17 cellular contexts compared by ENCODE assay signal in the genomic region with DNA sequence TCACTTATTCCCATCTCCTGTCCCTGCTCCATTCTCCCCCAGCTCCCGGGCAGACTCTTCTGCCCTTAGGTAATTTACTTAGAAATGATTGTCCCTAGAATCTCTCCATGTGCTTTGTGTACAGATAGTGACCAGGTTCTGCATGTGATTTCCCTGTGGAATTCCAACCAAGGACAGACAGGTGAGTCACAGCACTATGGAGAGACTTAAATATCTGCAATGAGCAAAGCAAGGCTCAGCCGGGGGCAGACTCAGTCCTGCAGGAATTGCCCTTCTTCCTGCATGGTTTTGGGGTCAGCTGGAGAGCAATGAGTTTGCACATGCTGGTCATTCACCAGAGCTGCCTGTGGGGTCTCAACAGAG. TPM values are rescaled to one million over a fixed set of nuclear protein-coding genes. Genes with fewer than 3 reads are reported as not detected.
DNase-seq lines count a peak whose midpoint lies in the region; ATAC-seq, FAIRE-seq and TF ChIP-seq lines count a peak whose summit lies in the region.
"Had no signal": no experiment of that assay in that cellular context is flagged by ENCODE, and none has a peak within 500 bp of the region (broad histone marks: within the 10 kb centered on the region; RNA-seq: fewer than 3 reads in every experiment).

No MANE protein-coding gene starts in this region.

- no peaks in the 10 kb centered on the region for H3K9me2 ChIP-seq in SK-N-SH
- no peaks in the 10 kb centered on the region for H3K9me2 ChIP-seq in PC-3 (replicated peaks; ENCODE audit: low read length)

- FAIRE-seq in endothelial cell of umbilical vein (lab: Jason Lieb, UNC): no peak

- no peaks in the 10 kb centered on the region for H3K9me1 ChIP-seq in endothelial cell of umbilical vein (replicated peaks; ENCODE audit: control insufficient read depth, extremely low read depth, insufficient read depth, low read length)

- H3K4me2 ChIP-seq in SK-N-SH (no peak overlapping the region), PC-3 (ENCODE audit: low read length) (peak overlapping the region; percentile 63), endothelial cell of umbilical vein (ENCODE audit: insufficient read depth, low read length) (no peak overlapping the region)

- H3K27me3 ChIP-seq in SK-N-SH (ENCODE audit: insufficient read depth) (no peaks in the 10 kb centered on the region), PC-3 (ENCODE audit: low read length) (no peaks in the 10 kb centered on the region), endothelial cell of umbilical vein (ENCODE audit: control insufficient read depth in 2 of 2, insufficient read depth in 2 of 2, low read length in 2 of 2) (no peaks in the 10 kb centered on the region), sigmoid colon (no peaks in the 10 kb centered on the region)

- H3K9me3 ChIP-seq in SK-N-SH (no peaks in the 10 kb centered on the region), PC-3 (ENCODE audit: low read length) (peaks cover 5% of the 10 kb centered on the region), endothelial cell of umbilical vein (replicated peaks; ENCODE audit: control insufficient read depth, insufficient read depth, low read length) (no peaks in the 10 kb centered on the region), sigmoid colon (no peaks in the 10 kb centered on the region)
- H3K9me3 ChIP-seq: prostate gland had no signal

- TF ChIP-seq POLR2A in endothelial cell of umbilical vein (IDR thresholded peaks at IDR 0.05; ENCODE audit: low read depth, low read length) (no peak), sigmoid colon (IDR thresholded peaks at IDR 0.05) (no peak)

- no TSS peak for BruUV-seq in PC-3 (replicated peaks; lab: Mats Ljungman, UMichigan)
- no TSS peak for BruUV-seq in endothelial cell of umbilical vein (replicated peaks; lab: Mats Ljungman, UMichigan)

- H3K4me1 ChIP-seq in SK-N-SH (ENCODE audit: control insufficient read depth in 1 of 2, insufficient read depth in 2 of 2, low read depth in 1 of 2, low read length in 1 of 2) (peaks cover 6 to 32% of the 10 kb centered on the region in 2 experiments; a peak in 3 of 4 replicates), PC-3 (ENCODE audit: insufficient read depth, low read length) (peaks cover 53% of the 10 kb centered on the region), endothelial cell of umbilical vein (ENCODE audit: control insufficient read depth, extremely low read depth, insufficient read depth, low read length) (peaks cover 4% of the 10 kb centered on the region), sigmoid colon (peaks cover 0 to 15% (median 12%) of the 10 kb centered on the region in 4 donors)
- H3K4me1 ChIP-seq: prostate gland had no signal

- POLR2A ChIA-PET in SK-N-SH (lab: Yijun Ruan, JAX): no interaction called here
- POLR2A ChIA-PET in PC-3 (lab: Charles Lee; ENCODE audit: unreplicated experiment): interaction anchor here (0.6 to 0.9 kb wide), 3 partner anchors 38 to 1131 kb away, joined by 3 to 11 read pairs (median 3); no protein-coding TSS in a partner anchor
- POLR2A ChIA-PET in endothelial cell of umbilical vein (lab: Charles Lee): no interaction called here

- H3K4me3 ChIP-seq in SK-N-SH (ENCODE audit: low read depth in 2 of 2, low read length in 1 of 2): no peak overlapping the region
- H3K4me3 ChIP-seq in PC-3 (ENCODE audit: low read length): peak overlapping the region; percentile 24; the same call in 1 of the 2 replicates
- no peak overlapping the region for H3K4me3 ChIP-seq in endothelial cell of umbilical vein (replicated peaks in 1 of 3; ENCODE audit: insufficient read depth in 1 of 3, low read depth in 1 of 3, low read length in 3 of 3)
- H3K4me3 ChIP-seq in sigmoid colon: no peak overlapping the region
- H3K4me3 ChIP-seq: cardiac muscle cell, prostate gland had no signal

- H3K9ac ChIP-seq in SK-N-SH (no peak overlapping the region), PC-3 (ENCODE audit: low read length) (peak overlapping the region; percentile 60), endothelial cell of umbilical vein (replicated peaks; ENCODE audit: extremely low read depth, insufficient read depth, low read length) (no peak overlapping the region)

- 53% methylated on average over 2 of the region's 2 CpGs for WGBS in SK-N-SH (ENCODE audit: low lambda C conversion rate)
- 92 to 93% methylated on average over 2 of the region's 2 CpGs for WGBS in sigmoid colon, 2 donors

- CTCF ChIA-PET in SK-N-SH (lab: Yijun Ruan, JAX): interaction anchor here (0.6 to 18.4 kb wide), 12 partner anchors 7 to 368 kb away, joined by 3 to 568 read pairs (median 6); no protein-coding TSS in a partner anchor
- CTCF ChIA-PET in PC-3 (lab: Charles Lee): interaction anchor here (0.6 to 2.1 kb wide), 4 partner anchors 8 to 233 kb away, joined by 3 to 16 read pairs (median 4); no protein-coding TSS in a partner anchor
- CTCF ChIA-PET in endothelial cell of umbilical vein (lab: Charles Lee): interaction anchor here (0.7 to 3.4 kb wide), 4 partner anchors 8 to 235 kb away, joined by 3 to 29 read pairs (median 10); no protein-coding TSS in a partner anchor

- H2AFZ ChIP-seq in SK-N-SH (ENCODE audit: low read depth) (no peak overlapping the region), PC-3 (ENCODE audit: low read length) (no peak overlapping the region), endothelial cell of umbilical vein (ENCODE audit: low read depth, low read length) (no peak overlapping the region)

- DNase-seq in SK-N-SH (no peak), PC-3 (peak; percentile 98), endothelial cell of umbilical vein (ENCODE audit: low read depth, low spot score) (no peak), sigmoid colon (peak; percentile 0), hypothalamus (lab: John Stamatoyannopoulos, UW) (no peak)
- DNase-seq: activated CD4-positive, alpha-beta T cell treated with anti-CD3 and anti-CD28 coated beads, Interleukin-2, amount 50 U/mL, for 4 hours; activated T-cell treated with anti-CD3 and anti-CD28 coated beads, Interleukin-2, amount 50 U/mL, for 1 hour; CD4-positive, alpha-beta memory T cell; NCI-H187 treated with DMSO at 0.1 percent for 48 hours; NCI-H510A; stimulated activated naive CD8-positive, alpha-beta T cell treated with anti-CD3 and anti-CD28 coated beads, Interleukin-15, Interleukin-2, amounts not matched to agents 100 U/mL and 50 U/mL, for 24 hours had no signal

- intact Hi-C loops in PC-3 (cut with micrococcal nuclease): loop anchor here (5.0 to 10.0 kb wide), 2 partner anchors 131 to 174 kb away; no protein-coding TSS in a partner anchor
- intact Hi-C loops in endothelial cell of umbilical vein (cut with micrococcal nuclease): no loop called here
- intact Hi-C loops in sigmoid colon (cut with DNase I): no loop called here

- H3K36me3 ChIP-seq in SK-N-SH (replicated peaks in 1 of 2; ENCODE audit: control insufficient read depth in 1 of 2, insufficient read depth in 2 of 2, low read length in 1 of 2): no peaks in the 10 kb centered on the region
- peaks cover 6% of the 10 kb centered on the region for H3K36me3 ChIP-seq in PC-3 (ENCODE audit: low read depth, low read length)
- H3K36me3 ChIP-seq in endothelial cell of umbilical vein (ENCODE audit: control insufficient read depth in 2 of 2, extremely low read depth in 1 of 2, insufficient read depth in 2 of 2, low read length in 2 of 2): no peaks in the 10 kb centered on the region
- H3K36me3 ChIP-seq in sigmoid colon: no peaks in the 10 kb centered on the region
- H3K36me3 ChIP-seq: cardiac muscle cell, prostate gland had no signal

- no peak for TF ChIP-seq CTCF in SK-N-SH (IDR thresholded peaks at IDR 0.05)
- no peak for TF ChIP-seq CTCF in PC-3 (conservative IDR thresholded peaks at IDR 0.05; ENCODE audit: low read depth, low read length)
- no peak for TF ChIP-seq CTCF in endothelial cell of umbilical vein (IDR thresholded peaks at IDR 0.05; ENCODE audit: extremely low read depth in 1 of 2, insufficient read depth in 1 of 2, low read depth in 1 of 2, low read length in 2 of 2)
- no peak for TF ChIP-seq CTCF in sigmoid colon (IDR thresholded peaks at IDR 0.05)

- no peak for TF ChIP-seq RAD21 in SK-N-SH (IDR thresholded peaks at IDR 0.05; ENCODE audit: low read length)

- TF ChIP-seq EP300 in SK-N-SH (IDR thresholded peaks at IDR 0.05; ENCODE audit: borderline replicate concordance in 1 of 2, low read depth in 1 of 2, low read length in 1 of 2): no peak
- no peak for TF ChIP-seq EP300 in sigmoid colon (IDR thresholded peaks at IDR 0.05)

- H3K79me2 ChIP-seq in SK-N-SH (ENCODE audit: insufficient read depth): no peaks in the 10 kb centered on the region
- H3K79me2 ChIP-seq in PC-3 (ENCODE audit: low read length): no peaks in the 10 kb centered on the region
- H3K79me2 ChIP-seq in endothelial cell of umbilical vein (ENCODE audit: control insufficient read depth, insufficient read depth, low read length): no peaks in the 10 kb centered on the region

- no peak overlapping the region for H3K27ac ChIP-seq in SK-N-SH (ENCODE audit: low read depth in 2 of 2, low read length in 1 of 2)
- H3K27ac ChIP-seq in PC-3 (ENCODE audit: low read length): peak overlapping the region; percentile 89
- H3K27ac ChIP-seq in endothelial cell of umbilical vein (ENCODE audit: insufficient read depth, low read depth, low read length): no peak overlapping the region
- H3K27ac ChIP-seq in sigmoid colon: no peak overlapping the region
- H3K27ac ChIP-seq: cardiac muscle cell, prostate gland had no signal

- dilution Hi-C loops in endothelial cell of umbilical vein (cut with MboI; ENCODE audit: extremely low pct_ligation_motif_present, low sequenced_read_pairs): no loop called here

- ATAC-seq in SK-N-SH treated with all-trans-retinoic acid at 6 μM for 48 hours (peak; percentile 26; the same call in 2 of the 3 replicates), PC-3 (peak; percentile 72), HG03571 (IDR thresholded peaks at IDR 0.05; ENCODE audit: unreplicated experiment) (no peak), HG02759 (IDR thresholded peaks at IDR 0.05; ENCODE audit: unreplicated experiment) (no peak)
- ATAC-seq: natural killer cell treated with Interleukin-12 subunit alpha and Interleukin-12 subunit beta and Interleukin-15 and Interleukin-18, amount 100 ng/mL, for 72 hours; stimulated activated naive CD8-positive, alpha-beta T cell treated with anti-CD3 and anti-CD28 coated beads, Interleukin-15, Interleukin-2, amounts not matched to agents 100 U/mL and 50 U/mL, for 24 hours had no signal

- H3F3A ChIP-seq in SK-N-SH (replicated peaks; ENCODE audit: insufficient read depth): no peaks in the 10 kb centered on the region
- H3F3A ChIP-seq in PC-3 (ENCODE audit: low read length, unreplicated experiment): peaks cover 24% of the 10 kb centered on the region

- no peaks in the 10 kb centered on the region for H4K20me1 ChIP-seq in SK-N-SH (ENCODE audit: insufficient read depth)
- H4K20me1 ChIP-seq in PC-3 (ENCODE audit: low read length): no peaks in the 10 kb centered on the region
- no peaks in the 10 kb centered on the region for H4K20me1 ChIP-seq in endothelial cell of umbilical vein (replicated peaks; ENCODE audit: control insufficient read depth, extremely low read depth, insufficient read depth, low read length)

RNA-seq across cellular contexts. Expression of gene MDM4, which starts 57.3 kb away (rescaled TPM):
- polyA plus RNA-seq in SK-N-SH (2012; rRNA removed) (6.2 and 9.2 TPM in 2 replicates), endothelial cell of umbilical vein (10.4 and 11.7 TPM in 2 replicates), sigmoid colon (10 to 100 TPM in 1 of 3 donors, 1 to 10 TPM in 2; 1.2 to 14.9 (median 1.8) TPM)
- polyA plus RNA-seq in SK-N-SH (2012; cell fraction: cytosol; rRNA removed): 3.4 and 3.7 TPM in 2 replicates
- 21.0 and 47.4 TPM in 2 replicates for polyA plus RNA-seq in SK-N-SH (2012; cell fraction: nucleus; rRNA removed)
- total RNA-seq in PC-3 (2014; rRNA removed) (36.3 and 55.7 TPM in 2 replicates), endothelial cell of umbilical vein (49.6 and 67.0 TPM in 2 replicates), sigmoid colon (10 to 100 TPM; 48.2 to 82.0 (median 53.1) TPM)
- 3.3 and 5.0 TPM in 2 replicates for polyA plus RNA-seq in endothelial cell of umbilical vein (2011; cell fraction: cytosol; rRNA removed)
- polyA plus RNA-seq in endothelial cell of umbilical vein (2011; cell fraction: nucleus; rRNA removed): 69.0 and 78.9 TPM in 2 replicates
- 6.3 and 8.8 TPM in 2 replicates for polyA plus RNA-seq in endothelial cell of umbilical vein (2012)
- polyA minus RNA-seq in endothelial cell of umbilical vein: 76.0 and 107 TPM in 2 replicates
- polyA minus RNA-seq in endothelial cell of umbilical vein (2011; cell fraction: cytosol; rRNA and poly(A)+ RNA removed): 10.9 TPM
- 155 and 217 TPM in 2 replicates for polyA minus RNA-seq in endothelial cell of umbilical vein (2011; cell fraction: nucleus; rRNA and poly(A)+ RNA removed)

Comparison
In these comparisons a context has a peak if more than half of its experiments do, and no peak if none do; other contexts are left out.
1. ATAC-seq: peak in SK-N-SH treated with all-trans-retinoic acid at 6 μM for 48 hours (single experiment) and PC-3 (single experiment); none in HG03571 (single experiment) and HG02759 (single experiment).
2. DNase-seq: peak in PC-3 (single experiment) and sigmoid colon (single experiment); none in SK-N-SH (single experiment), endothelial cell of umbilical vein (single experiment) and hypothalamus (0 of 51).